ENCODE assay signal across 16 cellular contexts in the genomic region with DNA sequence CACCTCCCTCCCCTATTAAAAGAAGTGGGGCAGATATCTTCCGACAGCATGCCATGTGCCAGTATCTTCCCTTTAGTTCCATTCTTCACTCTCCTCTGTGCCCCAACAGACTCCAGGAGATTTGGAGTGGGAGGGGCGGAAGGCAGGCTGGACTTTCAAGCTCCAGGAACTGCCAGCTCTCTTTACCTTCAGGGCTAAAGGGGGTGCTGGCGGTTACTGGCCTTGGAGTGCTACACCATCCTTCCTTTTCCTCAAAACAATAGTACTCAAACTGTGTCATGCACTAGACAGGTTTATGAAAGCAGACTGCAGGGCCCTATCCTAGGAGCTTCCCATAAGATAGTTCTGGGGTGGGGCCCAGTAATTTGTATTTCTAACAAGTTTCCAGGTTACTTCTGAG. TPM values are rescaled to one million over a fixed set of nuclear protein-coding genes. Genes with fewer than 3 reads are reported as not detected.
DNase-seq lines count a peak whose midpoint lies in the region; ATAC-seq and TF ChIP-seq lines count a peak whose summit lies in the region.
"Had no signal": no experiment of that assay in that cellular context is flagged by ENCODE, and none has a peak within 500 bp of the region (broad histone marks: within the 10 kb centered on the region; RNA-seq: fewer than 3 reads in every experiment).

No MANE protein-coding gene starts in this region.

- peak overlapping the region; percentile 97 for H3K27ac Mint-ChIP-seq in T-helper 1 cell treated with Interleukin-12 subunit alpha and Interleukin-12 subunit beta and Interleukin-4 antibody, amounts not matched to agents 30 μg/mL and 1 μg/mL, for 36 hours
- peak overlapping the region; percentile 91 for H3K27ac Mint-ChIP-seq in stimulated activated effector memory CD8-positive, alpha-beta T cell treated with anti-CD3 and anti-CD28 coated beads, Interleukin-12 subunit alpha, Interleukin-12 subunit beta, amount 100 ng/mL, for 72 hours

- TF ChIP-seq CTCF in GM06990 (IDR thresholded peaks at IDR 0.05; ENCODE audit: insufficient read depth, low read length, poor library complexity, severe bottlenecking) (no peak), epithelial cell of esophagus (IDR thresholded peaks at IDR 0.05; ENCODE audit: insufficient read depth, low read depth, low read length, missing control alignments) (no peak), testis (IDR thresholded peaks at IDR 0.05) (no peak)

- H3K9me3 ChIP-seq in testis, result no peaks in the 10 kb centered on the region
- H3K9me3 ChIP-seq: adrenal gland, SJCRH30 had no signal

- no peaks in the 10 kb centered on the region for H3K27me3 Mint-ChIP-seq in T-helper 1 cell treated with Interleukin-12 subunit alpha and Interleukin-12 subunit beta and Interleukin-4 antibody, amounts not matched to agents 30 μg/mL and 1 μg/mL, for 36 hours (ENCODE audit: low read depth)

- no peak for TF ChIP-seq POLR2A in testis (IDR thresholded peaks at IDR 0.05)

- peaks cover 39% of the 10 kb centered on the region for H3K36me3 Mint-ChIP-seq in T-helper 1 cell treated with Interleukin-12 subunit alpha and Interleukin-12 subunit beta and Interleukin-4 antibody, amounts not matched to agents 30 μg/mL and 1 μg/mL, for 36 hours (ENCODE audit: low read depth)
- peaks cover 34% of the 10 kb centered on the region for H3K36me3 Mint-ChIP-seq in stimulated activated effector memory CD8-positive, alpha-beta T cell treated with anti-CD3 and anti-CD28 coated beads, Interleukin-12 subunit alpha, Interleukin-12 subunit beta, amount 100 ng/mL, for 72 hours

- H3K27ac ChIP-seq in testis, result no peak overlapping the region
- H3K27ac ChIP-seq: adrenal gland, SJCRH30 had no signal

- H3K4me1 Mint-ChIP-seq in T-helper 1 cell treated with Interleukin-12 subunit alpha and Interleukin-12 subunit beta and Interleukin-4 antibody, amounts not matched to agents 30 μg/mL and 1 μg/mL, for 36 hours (ENCODE audit: low read depth), result peaks cover 69% of the 10 kb centered on the region
- H3K4me1 Mint-ChIP-seq in stimulated activated effector memory CD8-positive, alpha-beta T cell treated with anti-CD3 and anti-CD28 coated beads, Interleukin-12 subunit alpha, Interleukin-12 subunit beta, amount 100 ng/mL, for 72 hours, result peaks cover 64% of the 10 kb centered on the region

- H3K4me3 Mint-ChIP-seq in T-helper 1 cell treated with Interleukin-12 subunit alpha and Interleukin-12 subunit beta and Interleukin-4 antibody, amounts not matched to agents 30 μg/mL and 1 μg/mL, for 36 hours, result peak overlapping the region; percentile 85
- peak overlapping the region; percentile 48 for H3K4me3 Mint-ChIP-seq in stimulated activated effector memory CD8-positive, alpha-beta T cell treated with anti-CD3 and anti-CD28 coated beads, Interleukin-12 subunit alpha, Interleukin-12 subunit beta, amount 100 ng/mL, for 72 hours

- H3K36me3 ChIP-seq in GM06990 (ENCODE audit: control insufficient read depth, insufficient read depth, low read length) (no peaks in the 10 kb centered on the region), testis (ENCODE audit: low read depth, missing control alignments) (no peaks in the 10 kb centered on the region)
- H3K36me3 ChIP-seq: adrenal gland, SJCRH30 had no signal

- WGBS in testis, 2 donors, result 87 to 94% methylated on average over 3 of the region's 3 CpGs

- H3K4me1 ChIP-seq in testis, result peaks cover 3% of the 10 kb centered on the region

- H3K4me3 ChIP-seq in GM06990 (replicated peaks; ENCODE audit: low read depth, low read length) (peak overlapping the region; percentile 49), epithelial cell of esophagus (ENCODE audit: low read length) (no peak overlapping the region), testis (no peak overlapping the region)
- H3K4me3 ChIP-seq: adrenal gland, SJCRH30 had no signal

- DNase-seq in GM06990 (ENCODE audit: extremely low read depth, insufficient read length), result no peak
- DNase-seq in epithelial cell of esophagus (ENCODE audit: low read depth), result peak; percentile 26
- DNase-seq in stimulated activated effector memory CD8-positive, alpha-beta T cell treated with anti-CD3 and anti-CD28 coated beads, Interleukin-12 subunit alpha, Interleukin-12 subunit beta, amount 100 ng/mL, for 72 hours (ENCODE audit: low spot score in 2 of 2), result no peak
- no peak for DNase-seq in testis
- DNase-seq in NCI-H1417 treated with DMSO at 0.1 percent for 48 hours (lab: John Stamatoyannopoulos, UW), result no peak
- DNase-seq: adrenal gland, DMS79, glutamatergic neuron, H7, midbrain, NCI-H1092 treated with DMSO at 0.1 percent for 48 hours, NCI-H2227 treated with DMSO at 0.1 percent for 48 hours, SJCRH30 had no signal

- intact Hi-C loops in testis (cut with DNase I; ENCODE audit: low total_unique reads), result no loop called here

- H3K27me3 ChIP-seq in GM06990 (replicated peaks; ENCODE audit: control insufficient read depth, insufficient read depth, low read length), result no peaks in the 10 kb centered on the region
- H3K27me3 ChIP-seq in testis, result no peaks in the 10 kb centered on the region
- H3K27me3 ChIP-seq: adrenal gland; BLaER1 treated with 17β-estradiol and CSF1 and Interleukin-3, amounts not matched to agents 10 nM and 100 nM; SJCRH30 had no signal

- peaks cover 9% of the 10 kb centered on the region for H3K9me3 Mint-ChIP-seq in T-helper 1 cell treated with Interleukin-12 subunit alpha and Interleukin-12 subunit beta and Interleukin-4 antibody, amounts not matched to agents 30 μg/mL and 1 μg/mL, for 36 hours
- H3K9me3 Mint-ChIP-seq in stimulated activated effector memory CD8-positive, alpha-beta T cell treated with anti-CD3 and anti-CD28 coated beads, Interleukin-12 subunit alpha, Interleukin-12 subunit beta, amount 100 ng/mL, for 72 hours, result no peaks in the 10 kb centered on the region

- ATAC-seq in stimulated activated effector memory CD8-positive, alpha-beta T cell treated with anti-CD3 and anti-CD28 coated beads, Interleukin-12 subunit alpha, Interleukin-12 subunit beta, amount 100 ng/mL, for 72 hours, result no peak
- ATAC-seq in HG03469 (IDR thresholded peaks at IDR 0.05; ENCODE audit: unreplicated experiment), result no peak

RNA-seq across cellular contexts. Expression of a gene that starts 6.0 kb away (rescaled TPM):
- total RNA-seq in testis, result 10 to 100 TPM; 13.7 to 23.4 TPM
- 17.3 TPM for polyA plus RNA-seq in testis (ENCODE audit: insufficient read depth, low read depth, low replicate concordance)

RNA-seq across cellular contexts. Expression of a gene that starts 6.4 kb away (rescaled TPM):
- total RNA-seq in testis, result 10 to 100 TPM; 23.6 to 23.9 TPM
- polyA plus RNA-seq in testis (ENCODE audit: insufficient read depth, low read depth, low replicate concordance), result 13.4 TPM
